25 cellular contexts compared by ENCODE assay signal in the genomic region with DNA sequence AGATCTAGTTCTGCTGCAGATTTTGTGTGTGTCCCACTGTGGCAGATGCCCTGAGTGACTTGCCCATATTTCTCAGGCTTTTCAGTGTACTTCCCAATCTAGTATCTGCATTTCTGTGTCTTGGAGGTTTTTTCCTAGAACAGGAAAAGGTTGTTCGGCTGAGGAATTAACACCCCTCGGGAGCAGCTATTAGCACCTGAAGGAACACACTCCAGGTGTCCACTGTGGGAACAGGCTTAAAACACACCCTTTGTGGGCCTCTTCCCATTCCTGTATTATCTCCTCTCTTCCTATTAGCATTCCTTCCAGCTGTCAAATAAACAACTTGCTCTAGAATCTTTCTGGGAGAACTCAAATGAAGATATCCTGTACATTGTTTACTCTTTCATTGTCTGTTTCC.
"Had no signal": no experiment of that assay in that cellular context is flagged by ENCODE, and none has a peak within 500 bp of the region (broad histone marks: within the 10 kb centered on the region; RNA-seq: fewer than 3 reads in every experiment).

No MANE protein-coding gene starts in this region.

- H3K4me1 Mint-ChIP-seq: activated naive CD4-positive, alpha-beta T cell treated with anti-CD3 and anti-CD28 coated beads, Interleukin-2, amount 50 U/mL, for 24 hours; naive thymus-derived CD8-positive, alpha-beta T cell; T-cell had no signal

- H3K27me3 Mint-ChIP-seq: dendritic cell treated with granulocyte-macrophage colony-stimulating factor and Interleukin-4, amounts not matched to agents 40 ng/mL and 50 ng/mL, for 4 days had no signal

- DNase-seq: activated CD4-positive, CD25-positive, alpha-beta regulatory T cell treated with anti-CD3 and anti-CD28 coated beads, Interleukin-2, amount 50 U/mL, for 72 hours; activated gamma-delta T cell treated with Interleukin-2 at 50 U/mL for 16 hours; activated T-cell treated with anti-CD3 and anti-CD28 coated beads, Interleukin-2, amount 50 U/mL, for 1 hour; brain microvascular endothelial cell; effector CD4-positive, alpha-beta T cell; foreskin melanocyte; glutamatergic neuron; kidney glomerular epithelial cell; left lung; naive thymus-derived CD8-positive, alpha-beta T cell; right cardiac atrium; stimulated activated CD4-positive, alpha-beta T cell treated with anti-CD3 and anti-CD28 coated beads, Interleukin-4, amount 100 ng/mL, for 24 hours; stimulated activated naive CD8-positive, alpha-beta T cell treated with anti-CD3 and anti-CD28 coated beads, Interleukin-15, Interleukin-2, amounts not matched to agents 100 U/mL and 50 U/mL, for 24 hours; T-cell; upper lobe of left lung had no signal

- H3K4me3 ChIP-seq: ascending aorta, hepatocyte, left lung, lung, upper lobe of left lung had no signal

- H3K36me3 ChIP-seq: ascending aorta, brain microvascular endothelial cell, left lung, upper lobe of left lung had no signal

- H3K4me1 ChIP-seq: left lung, parathyroid adenoma, upper lobe of left lung had no signal

- H3K9me3 Mint-ChIP-seq: activated naive CD4-positive, alpha-beta T cell treated with anti-CD3 and anti-CD28 coated beads, Interleukin-2, amount 50 U/mL, for 24 hours; dendritic cell treated with granulocyte-macrophage colony-stimulating factor and Interleukin-4, amounts not matched to agents 40 ng/mL and 50 ng/mL, for 4 days; mesothelial cell of epicardium; T-cell; T-helper 2 cell treated with Interferon-gamma antibody and Interleukin-4, amounts not matched to agents 5 μg/mL and 100 μg/mL, for 36 hours had no signal

- H3K27ac ChIP-seq: brain microvascular endothelial cell, hepatocyte, left lung, parathyroid adenoma, upper lobe of left lung, VCaP had no signal

- ATAC-seq: esophagus mucosa; left lung; naive thymus-derived CD8-positive, alpha-beta T cell; right cardiac atrium; stimulated activated naive CD8-positive, alpha-beta T cell treated with anti-CD3 and anti-CD28 coated beads, Interleukin-15, Interleukin-2, amounts not matched to agents 100 U/mL and 50 U/mL, for 24 hours; T-cell had no signal

- H3K9me3 ChIP-seq: ascending aorta, left lung, upper lobe of left lung had no signal

- H3K4me3 Mint-ChIP-seq: activated naive CD4-positive, alpha-beta T cell treated with anti-CD3 and anti-CD28 coated beads, Interleukin-2, amount 50 U/mL, for 24 hours; dendritic cell treated with granulocyte-macrophage colony-stimulating factor and Interleukin-4, amounts not matched to agents 40 ng/mL and 50 ng/mL, for 4 days; mesothelial cell of epicardium; naive thymus-derived CD8-positive, alpha-beta T cell; T-cell; T-helper 2 cell treated with Interferon-gamma antibody and Interleukin-4, amounts not matched to agents 5 μg/mL and 100 μg/mL, for 36 hours had no signal

- H3K36me3 Mint-ChIP-seq: activated naive CD4-positive, alpha-beta T cell treated with anti-CD3 and anti-CD28 coated beads, Interleukin-2, amount 50 U/mL, for 24 hours; mesothelial cell of epicardium; naive thymus-derived CD8-positive, alpha-beta T cell; T-cell had no signal

- H3K9ac ChIP-seq: parathyroid adenoma had no signal

- H3K27me3 ChIP-seq: ascending aorta, brain microvascular endothelial cell, hepatocyte, left lung had no signal

- H3K27ac Mint-ChIP-seq: activated naive CD4-positive, alpha-beta T cell treated with anti-CD3 and anti-CD28 coated beads, Interleukin-2, amount 50 U/mL, for 24 hours; dendritic cell treated with granulocyte-macrophage colony-stimulating factor and Interleukin-4, amounts not matched to agents 40 ng/mL and 50 ng/mL, for 4 days; mesothelial cell of epicardium; naive thymus-derived CD8-positive, alpha-beta T cell; T-cell; T-helper 2 cell treated with Interferon-gamma antibody and Interleukin-4, amounts not matched to agents 5 μg/mL and 100 μg/mL, for 36 hours had no signal
